In the genomic region with DNA sequence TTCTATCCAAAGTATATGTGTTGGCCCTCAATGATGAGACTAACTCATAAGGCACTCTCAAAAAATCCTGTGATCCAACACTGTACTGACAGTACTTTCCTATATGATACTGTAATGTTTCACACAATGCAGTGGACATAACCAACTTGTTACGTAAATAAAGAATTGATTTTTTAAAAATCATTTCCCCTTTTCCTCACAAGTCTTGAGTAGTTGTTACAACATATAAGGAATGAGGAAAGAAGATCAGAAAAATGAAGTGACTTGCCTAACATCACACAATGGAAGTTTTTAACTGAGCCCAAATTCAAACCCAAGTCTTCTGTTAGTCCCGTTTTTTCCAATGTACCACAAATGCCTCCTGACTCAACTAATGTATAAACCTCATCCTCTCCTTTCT, we compare ENCODE assay signal across 12 cellular contexts. TPM values are rescaled to one million over a fixed set of nuclear protein-coding genes. Genes with fewer than 3 reads are reported as not detected.
DNase-seq lines count a peak whose midpoint lies in the region; ATAC-seq and TF ChIP-seq lines count a peak whose summit lies in the region.
"Had no signal": no experiment of that assay in that cellular context is flagged by ENCODE, and none has a peak within 500 bp of the region (broad histone marks: within the 10 kb centered on the region; RNA-seq: fewer than 3 reads in every experiment).

No MANE protein-coding gene starts in this region.

- no peaks in the 10 kb centered on the region for H3K27me3 Mint-ChIP-seq in activated naive CD4-positive, alpha-beta T cell treated with anti-CD3 and anti-CD28 coated beads for 36 hours (ENCODE audit: low read depth)
- no peaks in the 10 kb centered on the region for H3K27me3 Mint-ChIP-seq in T-cell

- no peak for TF ChIP-seq CTCF in fibroblast of the aortic adventitia (IDR thresholded peaks at IDR 0.05; ENCODE audit: insufficient read depth, low read length)
- TF ChIP-seq CTCF in stomach (IDR thresholded peaks at IDR 0.05): no peak

- no peaks in the 10 kb centered on the region for H3K9me3 Mint-ChIP-seq in activated naive CD4-positive, alpha-beta T cell treated with anti-CD3 and anti-CD28 coated beads for 36 hours
- H3K9me3 Mint-ChIP-seq in T-cell: no peaks in the 10 kb centered on the region

- H3K4me3 ChIP-seq in fibroblast of the aortic adventitia (ENCODE audit: low read depth, low read length) (no peak overlapping the region), stomach (no peak overlapping the region)
- H3K4me3 ChIP-seq: neural progenitor cell had no signal

- DNase-seq in activated naive CD4-positive, alpha-beta T cell treated with anti-CD3 and anti-CD28 coated beads for 36 hours: no peak
- DNase-seq in activated naive CD4-positive, alpha-beta T cell treated with anti-CD3 and anti-CD28 coated beads, Interleukin-2, amount 50 U/mL, for 16 hours: no peak
- DNase-seq in T-cell: no peak
- peak; percentile 30 for DNase-seq in fibroblast of the aortic adventitia (ENCODE audit: low read depth)
- no peak for DNase-seq in stomach
- no peak for DNase-seq in NCI-H446 treated with DMSO at 0.1 percent for 48 hours (lab: John Stamatoyannopoulos, UW)
- no peak for DNase-seq in GM19240 (ENCODE audit: insufficient read length, low spot score)
- DNase-seq: activated CD4-positive, CD25-positive, alpha-beta regulatory T cell; anterior cingulate cortex; erythroblast had no signal

- peaks cover 71% of the 10 kb centered on the region for H3K4me1 Mint-ChIP-seq in activated naive CD4-positive, alpha-beta T cell treated with anti-CD3 and anti-CD28 coated beads for 36 hours (ENCODE audit: low read depth)
- H3K4me1 Mint-ChIP-seq in T-cell: peaks cover 77 to 79% (median 78%) of the 10 kb centered on the region in 3 donors

- TF ChIP-seq EP300 in stomach (IDR thresholded peaks at IDR 0.05): no peak

- no peak for TF ChIP-seq POLR2A in stomach (IDR thresholded peaks at IDR 0.05)

- ATAC-seq in T-cell (replicated peaks in 1 of 4) (no peak), HG03039 (IDR thresholded peaks at IDR 0.05; ENCODE audit: unreplicated experiment) (no peak)

- H3K36me3 ChIP-seq in stomach: peaks cover 4 to 32% (median 30%) of the 10 kb centered on the region in 4 donors
- H3K36me3 ChIP-seq: neural progenitor cell had no signal

- POLR2A ChIA-PET in T-cell (lab: Charles Lee): interaction anchor here in 1 of 2 donors (0.6 kb wide), 1 partner anchor 198 kb away, joined by 3 read pairs; no protein-coding TSS in a partner anchor

- H3K27ac Mint-ChIP-seq in activated naive CD4-positive, alpha-beta T cell treated with anti-CD3 and anti-CD28 coated beads for 36 hours: peak overlapping the region; percentile 83
- H3K27ac Mint-ChIP-seq in T-cell: peak overlapping the region; percentile 79 to 83
- H3K27ac Mint-ChIP-seq: neural progenitor cell had no signal

- no peaks in the 10 kb centered on the region for H3K27me3 ChIP-seq in stomach
- H3K27me3 ChIP-seq: neural progenitor cell had no signal

- peaks cover 43% of the 10 kb centered on the region for H3K36me3 Mint-ChIP-seq in activated naive CD4-positive, alpha-beta T cell treated with anti-CD3 and anti-CD28 coated beads for 36 hours (ENCODE audit: low read depth)
- H3K36me3 Mint-ChIP-seq in T-cell: peaks cover 29% of the 10 kb centered on the region

- no peaks in the 10 kb centered on the region for H3K9me3 ChIP-seq in stomach

- intact Hi-C loops in activated naive CD4-positive, alpha-beta T cell treated with anti-CD3 and anti-CD28 coated beads for 36 hours (cut with micrococcal nuclease): no loop called here
- intact Hi-C loops in stomach (cut with DNase I; ENCODE audit: low total_unique reads): no loop called here

- H3K27ac ChIP-seq in stomach: peak overlapping the region in 3 of 5 donors; percentile 32 to 70 (median 61)
- H3K27ac ChIP-seq: neural progenitor cell had no signal

- peaks cover 41 to 74% (median 50%) of the 10 kb centered on the region in 4 donors for H3K4me1 ChIP-seq in stomach

- no peak overlapping the region for H3K4me3 Mint-ChIP-seq in activated naive CD4-positive, alpha-beta T cell treated with anti-CD3 and anti-CD28 coated beads for 36 hours
- H3K4me3 Mint-ChIP-seq in T-cell: peak overlapping the region in 2 of 3 donors; percentile 66 to 89
- H3K4me3 Mint-ChIP-seq: neural progenitor cell had no signal

- CTCF ChIA-PET in activated naive CD4-positive, alpha-beta T cell treated with anti-CD3 and anti-CD28 coated beads for 36 hours (lab: Charles Lee): interaction anchor here (0.6 to 1.3 kb wide), 2 partner anchors 11 to 15 kb away, joined by 3 read pairs; no protein-coding TSS in a partner anchor
- CTCF ChIA-PET in T-cell (lab: Charles Lee): interaction anchor here in 1 of 2 donors (0.7 to 3.8 kb wide), 4 partner anchors 18 to 840 kb away, joined by 3 to 28 read pairs (median 4); a partner anchor contains a TSS

- WGBS in stomach, 5 donors: 44 to 57% (median 50%) methylated on average over 2 of the region's 2 CpGs

RNA-seq across cellular contexts. Expression of a gene that starts 17.2 kb away (rescaled TPM):
- total RNA-seq in activated naive CD4-positive, alpha-beta T cell treated with anti-CD3 and anti-CD28 coated beads for 36 hours: 100 to 1,000 TPM; 240 to 263 TPM
- 100 to 1,000 TPM; 187 to 341 (median 224) TPM for total RNA-seq in T-cell
- total RNA-seq in fibroblast of the aortic adventitia (ENCODE audit: low replicate concordance): 428 and 692 TPM in 2 replicates
- 100 to 1,000 TPM in 3 of 5 donors, 10 to 100 TPM in 2; 81.7 to 330 (median 218) TPM for total RNA-seq in stomach
- 100 to 1,000 TPM in 2 of 3 donors, 10 to 100 TPM in 1; 78.6 to 182 (median 153) TPM for polyA plus RNA-seq in stomach
